8 cellular contexts compared by ENCODE assay signal in the genomic region with DNA sequence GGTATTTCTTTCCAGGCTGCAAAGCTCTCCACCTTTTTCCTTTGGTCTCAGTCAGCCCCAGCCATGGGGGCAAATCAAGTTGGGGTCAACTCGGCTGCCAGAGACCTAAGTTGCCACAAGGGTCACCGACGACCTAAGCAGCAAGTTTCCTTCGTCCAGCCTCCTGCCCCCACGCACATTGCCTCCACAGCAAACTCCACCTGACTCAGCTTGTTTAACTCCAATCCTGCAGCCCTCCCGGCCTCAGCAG. TPM values are rescaled to one million over a fixed set of nuclear protein-coding genes. Genes with fewer than 3 reads are reported as not detected.
DNase-seq lines count a peak whose midpoint lies in the region; ATAC-seq, FAIRE-seq and TF ChIP-seq lines count a peak whose summit lies in the region.

No MANE protein-coding gene starts in this region.

- H3K36me3 Mint-ChIP-seq in T-helper 2 cell treated with Interferon-gamma antibody and Interleukin-4, amounts not matched to agents 5 μg/mL and 100 μg/mL, for 36 hours (ENCODE audit: low read depth) = no peaks in the 10 kb centered on the region
- no peaks in the 10 kb centered on the region for H3K36me3 Mint-ChIP-seq in activated naive CD8-positive, alpha-beta T cell treated with anti-CD3 and anti-CD28 coated beads for 36 hours

- WGBS in testis, 2 donors = 0 to 2% methylated on average over 5 to 6 of the region's 6 CpGs

- no peak for ATAC-seq in HG03565 (IDR thresholded peaks at IDR 0.05; ENCODE audit: unreplicated experiment)

- H3K4me3 ChIP-seq in testis = peak overlapping the region; percentile 79 to 85

- DNase-seq in T-helper 2 cell treated with Interferon-gamma antibody and Interleukin-4, amounts not matched to agents 5 μg/mL and 100 μg/mL, for 36 hours (ENCODE audit: low spot score) = no peak
- DNase-seq in T-helper 2 cell (no peak), left kidney (ENCODE audit: low read depth, low spot score) (peak; percentile 59), testis (peak; percentile 17), H54 (ENCODE audit: insufficient read length, low spot score) (no peak), SIG-M5 treated with dmso at 0.1 percent for 504 hours (lab: John Stamatoyannopoulos, UW; ENCODE audit: unreplicated experiment) (no peak)
- no peak for DNase-seq in activated naive CD8-positive, alpha-beta T cell treated with anti-CD3 and anti-CD28 coated beads for 36 hours

- no peak for TF ChIP-seq CTCF in testis (IDR thresholded peaks at IDR 0.05)

- no peak overlapping the region for H3K27ac Mint-ChIP-seq in T-helper 2 cell treated with Interferon-gamma antibody and Interleukin-4, amounts not matched to agents 5 μg/mL and 100 μg/mL, for 36 hours
- no peak overlapping the region for H3K27ac Mint-ChIP-seq in activated naive CD8-positive, alpha-beta T cell treated with anti-CD3 and anti-CD28 coated beads for 36 hours

- no peaks in the 10 kb centered on the region for H3K9me3 Mint-ChIP-seq in T-helper 2 cell treated with Interferon-gamma antibody and Interleukin-4, amounts not matched to agents 5 μg/mL and 100 μg/mL, for 36 hours
- H3K9me3 Mint-ChIP-seq in activated naive CD8-positive, alpha-beta T cell treated with anti-CD3 and anti-CD28 coated beads for 36 hours = no peaks in the 10 kb centered on the region

- peaks cover 22% of the 10 kb centered on the region for H3K4me1 Mint-ChIP-seq in T-helper 2 cell treated with Interferon-gamma antibody and Interleukin-4, amounts not matched to agents 5 μg/mL and 100 μg/mL, for 36 hours (ENCODE audit: low read depth)
- H3K4me1 Mint-ChIP-seq in activated naive CD8-positive, alpha-beta T cell treated with anti-CD3 and anti-CD28 coated beads for 36 hours = peaks cover 26% of the 10 kb centered on the region

- H3K4me3 Mint-ChIP-seq in T-helper 2 cell treated with Interferon-gamma antibody and Interleukin-4, amounts not matched to agents 5 μg/mL and 100 μg/mL, for 36 hours = peak overlapping the region; percentile 75
- peak overlapping the region; percentile 71 for H3K4me3 Mint-ChIP-seq in activated naive CD8-positive, alpha-beta T cell treated with anti-CD3 and anti-CD28 coated beads for 36 hours

- H3K27ac ChIP-seq in testis = no peak overlapping the region

- H3K4me1 ChIP-seq in testis = no peaks in the 10 kb centered on the region

- no peaks in the 10 kb centered on the region for H3K27me3 ChIP-seq in testis

- TF ChIP-seq POLR2A in testis (IDR thresholded peaks at IDR 0.05) (no peak), H54 (IDR thresholded peaks at IDR 0.05; ENCODE audit: low read depth, low read length) (no peak)

- FAIRE-seq in H54 (lab: Jason Lieb, UNC) = no peak

- no peaks in the 10 kb centered on the region for H3K36me3 ChIP-seq in testis (ENCODE audit: low read depth, missing control alignments)

- no peaks in the 10 kb centered on the region for H3K9me3 ChIP-seq in testis

- H3K27me3 Mint-ChIP-seq in T-helper 2 cell treated with Interferon-gamma antibody and Interleukin-4, amounts not matched to agents 5 μg/mL and 100 μg/mL, for 36 hours (ENCODE audit: low read depth) = peaks cover 38% of the 10 kb centered on the region
- peaks cover 15% of the 10 kb centered on the region for H3K27me3 Mint-ChIP-seq in activated naive CD8-positive, alpha-beta T cell treated with anti-CD3 and anti-CD28 coated beads for 36 hours

- intact Hi-C loops in testis (cut with DNase I; ENCODE audit: low total_unique reads) = no loop called here

RNA-seq across cellular contexts. Expression of a gene that starts 0.8 kb away (rescaled TPM):
- total RNA-seq in activated naive CD8-positive, alpha-beta T cell treated with anti-CD3 and anti-CD28 coated beads for 36 hours = 1 to 10 TPM in 1 of 2 experiments, under 1 TPM in 1; 0.82 to 1.0 TPM
- total RNA-seq in testis = 1 to 10 TPM; 7.1 to 8.8 TPM
- polyA plus RNA-seq in testis (ENCODE audit: insufficient read depth, low read depth, low replicate concordance) = 3.5 TPM

Comparison
In these comparisons a context has a peak if more than half of its experiments do, and no peak if none do; other contexts are left out.
1. DNase-seq: peak in left kidney (single experiment) and testis (single experiment); none in T-helper 2 cell treated with Interferon-gamma antibody and Interleukin-4, amounts not matched to agents 5 μg/mL and 100 μg/mL, for 36 hours (single experiment), T-helper 2 cell (0 of 5), activated naive CD8-positive, alpha-beta T cell treated with anti-CD3 and anti-CD28 coated beads for 36 hours (single experiment), H54 (single experiment) and SIG-M5 treated with dmso at 0.1 percent for 504 hours (single experiment).